Comparison of ENCODE assay signal across 9 cellular contexts in genomic region chr3:109224333-109224732, GRCh38.
A peak's percentile ranks its signal among the peaks of the same experiment; 100 is the strongest.
DNase-seq lines count a peak whose midpoint lies in the region; ATAC-seq and TF ChIP-seq lines count a peak whose summit lies in the region.
"Had no signal": no experiment of that assay in that cellular context is flagged by ENCODE, and none has a peak within 500 bp of the region (broad histone marks: within the 10 kb centered on the region; RNA-seq: fewer than 3 reads in every experiment).

No MANE protein-coding gene starts in this region.

- peak; percentile 1 for DNase-seq in activated naive CD8-positive, alpha-beta T cell treated with anti-CD3 and anti-CD28 coated beads for 36 hours
- DNase-seq in activated naive CD8-positive, alpha-beta T cell treated with anti-CD3 and anti-CD28 coated beads, Interleukin-2, amount 50 U/mL, for 24 hours, result no peak
- DNase-seq in NB4 (ENCODE audit: low read depth), result peak; percentile 11
- DNase-seq in endodermal cell, result peak; percentile 85
- no peak for DNase-seq in stimulated activated effector memory CD8-positive, alpha-beta T cell treated with anti-CD3 and anti-CD28 coated beads, Interleukin-12 subunit alpha, Interleukin-12 subunit beta, amount 100 ng/mL, for 72 hours (ENCODE audit: low spot score in 2 of 2)
- DNase-seq in T-helper 1 cell, result no peak
- DNase-seq in activated CD8-positive, alpha-beta memory T cell treated with anti-CD3 and anti-CD28 coated beads, Interleukin-2, amount 50 U/mL, for 4 hours, result no peak

- no peak overlapping the region for H3K4me3 ChIP-seq in NB4 (ENCODE audit: low read depth, low read length)
- H3K4me3 ChIP-seq in endodermal cell (ENCODE audit: low read length), result no peak overlapping the region

- H3K27me3 Mint-ChIP-seq in activated naive CD8-positive, alpha-beta T cell treated with anti-CD3 and anti-CD28 coated beads for 36 hours, result peaks cover 4% of the 10 kb centered on the region
- H3K27me3 Mint-ChIP-seq in activated naive CD8-positive, alpha-beta T cell treated with anti-CD3 and anti-CD28 coated beads, Interleukin-2, amount 50 U/mL, for 24 hours, result no peaks in the 10 kb centered on the region
- H3K27me3 Mint-ChIP-seq in endodermal cell (ENCODE audit: insufficient read depth), result no peaks in the 10 kb centered on the region

- H3K9me3 ChIP-seq in endodermal cell (ENCODE audit: control insufficient read depth, low read length), result no peaks in the 10 kb centered on the region

- no peak for ATAC-seq in activated naive CD8-positive, alpha-beta T cell treated with anti-CD3 and anti-CD28 coated beads, Interleukin-2, amount 50 U/mL, for 24 hours
- ATAC-seq in stimulated activated effector memory CD8-positive, alpha-beta T cell treated with anti-CD3 and anti-CD28 coated beads, Interleukin-12 subunit alpha, Interleukin-12 subunit beta, amount 100 ng/mL, for 72 hours, result peak; percentile 24
- ATAC-seq in HG02938 (IDR thresholded peaks at IDR 0.05; ENCODE audit: unreplicated experiment), result no peak

- no peak overlapping the region for H3K9ac ChIP-seq in endodermal cell (ENCODE audit: extremely low read depth, low read length, poor library complexity, severe bottlenecking)

- TF ChIP-seq CTCF in NB4 (IDR thresholded peaks at IDR 0.05; ENCODE audit: low read depth, low read length), result peak; percentile 54
- TF ChIP-seq CTCF in endodermal cell (conservative IDR thresholded peaks at IDR 0.05), result peak; percentile 77

- no peak for TF ChIP-seq POLR2A in NB4 (IDR thresholded peaks at IDR 0.05; ENCODE audit: extremely low read depth, insufficient read length)

- H3K4me3 Mint-ChIP-seq in activated naive CD8-positive, alpha-beta T cell treated with anti-CD3 and anti-CD28 coated beads for 36 hours, result no peak overlapping the region
- H3K4me3 Mint-ChIP-seq in activated naive CD8-positive, alpha-beta T cell treated with anti-CD3 and anti-CD28 coated beads, Interleukin-2, amount 50 U/mL, for 24 hours, result no peak overlapping the region
- H3K4me3 Mint-ChIP-seq in endodermal cell, result no peak overlapping the region
- H3K4me3 Mint-ChIP-seq in stimulated activated effector memory CD8-positive, alpha-beta T cell treated with anti-CD3 and anti-CD28 coated beads, Interleukin-12 subunit alpha, Interleukin-12 subunit beta, amount 100 ng/mL, for 72 hours, result no peak overlapping the region

- no peak overlapping the region for H3K27ac ChIP-seq in endodermal cell (ENCODE audit: low read depth, low read length)
- H3K27ac ChIP-seq: RWPE1 had no signal

- 88 to 94% methylated on average over 6 to 8 of the region's 8 CpGs for WGBS in endodermal cell (ENCODE audit: insufficient coverage in 1 of 2, insufficient read length in 1 of 2), 2 experiments

- H3K4me1 Mint-ChIP-seq in activated naive CD8-positive, alpha-beta T cell treated with anti-CD3 and anti-CD28 coated beads for 36 hours, result no peaks in the 10 kb centered on the region
- no peaks in the 10 kb centered on the region for H3K4me1 Mint-ChIP-seq in activated naive CD8-positive, alpha-beta T cell treated with anti-CD3 and anti-CD28 coated beads, Interleukin-2, amount 50 U/mL, for 24 hours
- H3K4me1 Mint-ChIP-seq in endodermal cell, result no peaks in the 10 kb centered on the region
- no peaks in the 10 kb centered on the region for H3K4me1 Mint-ChIP-seq in stimulated activated effector memory CD8-positive, alpha-beta T cell treated with anti-CD3 and anti-CD28 coated beads, Interleukin-12 subunit alpha, Interleukin-12 subunit beta, amount 100 ng/mL, for 72 hours

- no peaks in the 10 kb centered on the region for H3K9me3 Mint-ChIP-seq in activated naive CD8-positive, alpha-beta T cell treated with anti-CD3 and anti-CD28 coated beads for 36 hours
- peaks cover 2% of the 10 kb centered on the region for H3K9me3 Mint-ChIP-seq in activated naive CD8-positive, alpha-beta T cell treated with anti-CD3 and anti-CD28 coated beads, Interleukin-2, amount 50 U/mL, for 24 hours
- peaks cover 12% of the 10 kb centered on the region for H3K9me3 Mint-ChIP-seq in endodermal cell
- H3K9me3 Mint-ChIP-seq in stimulated activated effector memory CD8-positive, alpha-beta T cell treated with anti-CD3 and anti-CD28 coated beads, Interleukin-12 subunit alpha, Interleukin-12 subunit beta, amount 100 ng/mL, for 72 hours, result peaks cover under 1% of the 10 kb centered on the region

- no peaks in the 10 kb centered on the region for H3K36me3 Mint-ChIP-seq in activated naive CD8-positive, alpha-beta T cell treated with anti-CD3 and anti-CD28 coated beads for 36 hours
- H3K36me3 Mint-ChIP-seq in activated naive CD8-positive, alpha-beta T cell treated with anti-CD3 and anti-CD28 coated beads, Interleukin-2, amount 50 U/mL, for 24 hours (ENCODE audit: low read depth), result no peaks in the 10 kb centered on the region
- no peaks in the 10 kb centered on the region for H3K36me3 Mint-ChIP-seq in endodermal cell (ENCODE audit: low read depth)
- H3K36me3 Mint-ChIP-seq in stimulated activated effector memory CD8-positive, alpha-beta T cell treated with anti-CD3 and anti-CD28 coated beads, Interleukin-12 subunit alpha, Interleukin-12 subunit beta, amount 100 ng/mL, for 72 hours, result no peaks in the 10 kb centered on the region

- H3K36me3 ChIP-seq in endodermal cell (ENCODE audit: control insufficient read depth, insufficient read depth, low read length), result no peaks in the 10 kb centered on the region

- no peaks in the 10 kb centered on the region for H3K4me1 ChIP-seq in endodermal cell (ENCODE audit: control insufficient read depth, insufficient read depth, low read length)

- H3K27ac Mint-ChIP-seq in activated naive CD8-positive, alpha-beta T cell treated with anti-CD3 and anti-CD28 coated beads for 36 hours, result no peak overlapping the region
- no peak overlapping the region for H3K27ac Mint-ChIP-seq in activated naive CD8-positive, alpha-beta T cell treated with anti-CD3 and anti-CD28 coated beads, Interleukin-2, amount 50 U/mL, for 24 hours
- H3K27ac Mint-ChIP-seq in endodermal cell, result no peak overlapping the region
- H3K27ac Mint-ChIP-seq in stimulated activated effector memory CD8-positive, alpha-beta T cell treated with anti-CD3 and anti-CD28 coated beads, Interleukin-12 subunit alpha, Interleukin-12 subunit beta, amount 100 ng/mL, for 72 hours, result no peak overlapping the region

- no peaks in the 10 kb centered on the region for H3K27me3 ChIP-seq in endodermal cell (ENCODE audit: control insufficient read depth, insufficient read depth, low read length, poor library complexity, severe bottlenecking)

Comparison
In these comparisons a context has a peak if more than half of its experiments do, and no peak if none do; other contexts are left out.
1. DNase-seq: peak in activated naive CD8-positive, alpha-beta T cell treated with anti-CD3 and anti-CD28 coated beads for 36 hours (single experiment), NB4 (single experiment) and endodermal cell (single experiment); none in activated naive CD8-positive, alpha-beta T cell treated with anti-CD3 and anti-CD28 coated beads, Interleukin-2, amount 50 U/mL, for 24 hours (single experiment), stimulated activated effector memory CD8-positive, alpha-beta T cell treated with anti-CD3 and anti-CD28 coated beads, Interleukin-12 subunit alpha, Interleukin-12 subunit beta, amount 100 ng/mL, for 72 hours (0 of 2), T-helper 1 cell (0 of 5) and activated CD8-positive, alpha-beta memory T cell treated with anti-CD3 and anti-CD28 coated beads, Interleukin-2, amount 50 U/mL, for 4 hours (single experiment).